Comparison of ENCODE assay signal across 8 cellular contexts in genomic region chrX:87338510-87338909, GRCh38.
DNase-seq lines count a peak whose midpoint lies in the region; ATAC-seq and TF ChIP-seq lines count a peak whose summit lies in the region.

No MANE protein-coding gene starts in this region.

- no peak overlapping the region for H3K27ac ChIP-seq in left ventricle myocardium inferior (replicated peaks)
- H3K27ac ChIP-seq in right atrium auricular region = no peak overlapping the region

- no peaks in the 10 kb centered on the region for H3K36me3 Mint-ChIP-seq in T-helper 2 cell treated with Interferon-gamma antibody and Interleukin-4, amounts not matched to agents 5 μg/mL and 100 μg/mL, for 36 hours (ENCODE audit: low read depth)
- H3K36me3 Mint-ChIP-seq in stimulated activated effector memory CD8-positive, alpha-beta T cell treated with anti-CD3 and anti-CD28 coated beads, Interleukin-12 subunit alpha, Interleukin-12 subunit beta, amount 100 ng/mL, for 72 hours = no peaks in the 10 kb centered on the region

- TF ChIP-seq CTCF in left ventricle myocardium inferior (IDR thresholded peaks at IDR 0.05; ENCODE audit: borderline replicate concordance) (peak; percentile 48), right atrium auricular region (IDR thresholded peaks at IDR 0.05) (peak in 1 of 2 donors; percentile 50), fibroblast of mammary gland (conservative IDR thresholded peaks at IDR 0.05; ENCODE audit: control insufficient read depth, insufficient read depth, low read depth, low read length) (peak; percentile 34)

- H3K4me1 ChIP-seq in left ventricle myocardium inferior (no peaks in the 10 kb centered on the region), right atrium auricular region (no peaks in the 10 kb centered on the region)

- no peaks in the 10 kb centered on the region for H3K9me3 Mint-ChIP-seq in T-helper 2 cell treated with Interferon-gamma antibody and Interleukin-4, amounts not matched to agents 5 μg/mL and 100 μg/mL, for 36 hours
- H3K9me3 Mint-ChIP-seq in stimulated activated effector memory CD8-positive, alpha-beta T cell treated with anti-CD3 and anti-CD28 coated beads, Interleukin-12 subunit alpha, Interleukin-12 subunit beta, amount 100 ng/mL, for 72 hours = peaks cover 11% of the 10 kb centered on the region

- no peak overlapping the region for H3K4me3 Mint-ChIP-seq in T-helper 2 cell treated with Interferon-gamma antibody and Interleukin-4, amounts not matched to agents 5 μg/mL and 100 μg/mL, for 36 hours
- H3K4me3 Mint-ChIP-seq in stimulated activated effector memory CD8-positive, alpha-beta T cell treated with anti-CD3 and anti-CD28 coated beads, Interleukin-12 subunit alpha, Interleukin-12 subunit beta, amount 100 ng/mL, for 72 hours = no peak overlapping the region

- DNase-seq in left ventricle myocardium inferior (no peak), right atrium auricular region (ENCODE audit: low spot score) (no peak), NOMO-1 treated with dmso at 0.1 percent for 144 hours (lab: John Stamatoyannopoulos, UW; ENCODE audit: unreplicated experiment) (peak; percentile 4), fibroblast of mammary gland (ENCODE audit: low read depth) (peak; percentile 16), NCI-H1694 (lab: John Stamatoyannopoulos, UW) (no peak)
- no peak for DNase-seq in T-helper 2 cell treated with Interferon-gamma antibody and Interleukin-4, amounts not matched to agents 5 μg/mL and 100 μg/mL, for 36 hours (ENCODE audit: low spot score)
- no peak for DNase-seq in stimulated activated effector memory CD8-positive, alpha-beta T cell treated with anti-CD3 and anti-CD28 coated beads, Interleukin-12 subunit alpha, Interleukin-12 subunit beta, amount 100 ng/mL, for 72 hours (ENCODE audit: low spot score in 2 of 2)

- no peaks in the 10 kb centered on the region for H3K27me3 ChIP-seq in left ventricle myocardium inferior (ENCODE audit: low read depth)
- H3K27me3 ChIP-seq in right atrium auricular region = no peaks in the 10 kb centered on the region

- H3K4me3 ChIP-seq in left ventricle myocardium inferior (no peak overlapping the region), right atrium auricular region (no peak overlapping the region), fibroblast of mammary gland (ENCODE audit: control insufficient read depth, low read depth, low read length) (no peak overlapping the region)

- intact Hi-C loops in left ventricle myocardium inferior (cut with micrococcal nuclease) = loop anchor here (5.0 kb wide), 1 partner anchor 324 kb away; no protein-coding TSS in a partner anchor

- H3K36me3 ChIP-seq in left ventricle myocardium inferior = no peaks in the 10 kb centered on the region
- H3K36me3 ChIP-seq in right atrium auricular region = no peaks in the 10 kb centered on the region

- no peaks in the 10 kb centered on the region for H3K9me3 ChIP-seq in left ventricle myocardium inferior (replicated peaks)
- no peaks in the 10 kb centered on the region for H3K9me3 ChIP-seq in right atrium auricular region

- H3K4me1 Mint-ChIP-seq in T-helper 2 cell treated with Interferon-gamma antibody and Interleukin-4, amounts not matched to agents 5 μg/mL and 100 μg/mL, for 36 hours (ENCODE audit: low read depth) = no peaks in the 10 kb centered on the region
- no peaks in the 10 kb centered on the region for H3K4me1 Mint-ChIP-seq in stimulated activated effector memory CD8-positive, alpha-beta T cell treated with anti-CD3 and anti-CD28 coated beads, Interleukin-12 subunit alpha, Interleukin-12 subunit beta, amount 100 ng/mL, for 72 hours

- no peaks in the 10 kb centered on the region for H3K27me3 Mint-ChIP-seq in T-helper 2 cell treated with Interferon-gamma antibody and Interleukin-4, amounts not matched to agents 5 μg/mL and 100 μg/mL, for 36 hours (ENCODE audit: low read depth)

- no peak overlapping the region for H3K27ac Mint-ChIP-seq in T-helper 2 cell treated with Interferon-gamma antibody and Interleukin-4, amounts not matched to agents 5 μg/mL and 100 μg/mL, for 36 hours
- no peak overlapping the region for H3K27ac Mint-ChIP-seq in stimulated activated effector memory CD8-positive, alpha-beta T cell treated with anti-CD3 and anti-CD28 coated beads, Interleukin-12 subunit alpha, Interleukin-12 subunit beta, amount 100 ng/mL, for 72 hours

- ATAC-seq in stimulated activated effector memory CD8-positive, alpha-beta T cell treated with anti-CD3 and anti-CD28 coated beads, Interleukin-12 subunit alpha, Interleukin-12 subunit beta, amount 100 ng/mL, for 72 hours = no peak
- no peak for ATAC-seq in GM21737 (IDR thresholded peaks at IDR 0.05; ENCODE audit: unreplicated experiment)

Comparison
In these comparisons a context has a peak if more than half of its experiments do, and no peak if none do; other contexts are left out.
1. DNase-seq: peak in NOMO-1 treated with dmso at 0.1 percent for 144 hours (single experiment) and fibroblast of mammary gland (single experiment); none in left ventricle myocardium inferior (single experiment), right atrium auricular region (single experiment), T-helper 2 cell treated with Interferon-gamma antibody and Interleukin-4, amounts not matched to agents 5 μg/mL and 100 μg/mL, for 36 hours (single experiment), stimulated activated effector memory CD8-positive, alpha-beta T cell treated with anti-CD3 and anti-CD28 coated beads, Interleukin-12 subunit alpha, Interleukin-12 subunit beta, amount 100 ng/mL, for 72 hours (0 of 2) and NCI-H1694 (single experiment).